Comparison of ENCODE assay signal across 9 cellular contexts in genomic region chr17:4533522-4534502, GRCh38. TPM values are rescaled to one million over a fixed set of nuclear protein-coding genes. Genes with fewer than 3 reads are reported as not detected.
DNase-seq lines count a peak whose midpoint lies in the region; ATAC-seq lines count a peak whose summit lies in the region.
"Had no signal": no experiment of that assay in that cellular context is flagged by ENCODE, and none has a peak within 500 bp of the region (broad histone marks: within the 10 kb centered on the region; RNA-seq: fewer than 3 reads in every experiment).

No MANE protein-coding gene starts in this region.

- no peak overlapping the region for H3K27ac ChIP-seq in SJCRH30

- no peaks in the 10 kb centered on the region for H3K4me1 ChIP-seq in SJCRH30

- no peaks in the 10 kb centered on the region for H3K9me3 ChIP-seq in SJCRH30 (replicated peaks)

- H3K4me3 ChIP-seq in SJCRH30 = no peak overlapping the region

- DNase-seq in NCI-H82 (lab: John Stamatoyannopoulos, UW) (peak; percentile 63), NCI-H82 treated with DMSO at 0.1 percent for 48 hours (lab: John Stamatoyannopoulos, UW; ENCODE audit: unreplicated experiment) (no peak), SJCRH30 (peak; percentile 25 to 43), hippocampal formation (lab: John Stamatoyannopoulos, UW) (peak; percentile 95 to 96), NCI-H187 treated with DMSO at 0.1 percent for 48 hours (lab: John Stamatoyannopoulos, UW) (no peak)
- peak; percentile 51 for DNase-seq in stimulated activated CD8-positive, alpha-beta memory T cell treated with anti-CD3 and anti-CD28 coated beads, Interleukin-4, amount 100 ng/mL, for 48 hours

- H3K27me3 ChIP-seq in SJCRH30 = no peaks in the 10 kb centered on the region

- H3K36me3 ChIP-seq in SJCRH30 = no peaks in the 10 kb centered on the region

- ATAC-seq in GM19452 (IDR thresholded peaks at IDR 0.05; ENCODE audit: unreplicated experiment) (no peak), GM18502 (IDR thresholded peaks at IDR 0.05; ENCODE audit: poor library complexity, unreplicated experiment) (no peak)

RNA-seq across cellular contexts. Expression of gene MYBBP1A, which starts 21.4 kb away (rescaled TPM):
- total RNA-seq in SJCRH30 (2014; rRNA removed; shearing (Covaris generic)) = 37.0 and 40.3 TPM in 2 replicates

RNA-seq across cellular contexts. Expression of gene GGT6, which starts 26.6 kb away (rescaled TPM):
- not detected in 2 replicates for total RNA-seq in SJCRH30 (2014; rRNA removed; shearing (Covaris generic))
- total RNA-seq: T-helper 2 cell treated with Interferon-gamma antibody and Interleukin-4, amounts not matched to agents 100 ng/mL and 5 ng/mL, for 36 hours had no signal

RNA-seq across cellular contexts. Expression of gene SPNS2, which starts 35.1 kb away (rescaled TPM):
- 0.08 TPM in 1 of 2 replicates, not detected in the other for total RNA-seq in SJCRH30 (2014; rRNA removed; shearing (Covaris generic))

RNA-seq across cellular contexts. Expression of gene SMTNL2, which starts 50.5 kb away (rescaled TPM):
- total RNA-seq in SJCRH30 (2014; rRNA removed; shearing (Covaris generic)) = 0.23 TPM in 1 of 2 replicates, not detected in the other
- total RNA-seq: T-helper 2 cell treated with Interferon-gamma antibody and Interleukin-4, amounts not matched to agents 100 ng/mL and 5 ng/mL, for 36 hours had no signal

Comparison
In these comparisons a context has a peak if more than half of its experiments do, and no peak if none do; other contexts are left out.
1. DNase-seq: peak in NCI-H82 (single experiment), SJCRH30 (2 of 2), hippocampal formation (2 of 2) and stimulated activated CD8-positive, alpha-beta memory T cell treated with anti-CD3 and anti-CD28 coated beads, Interleukin-4, amount 100 ng/mL, for 48 hours (single experiment); none in NCI-H82 treated with DMSO at 0.1 percent for 48 hours (single experiment) and NCI-H187 treated with DMSO at 0.1 percent for 48 hours (single experiment).